8 cellular contexts compared by ENCODE assay signal in the genomic region with DNA sequence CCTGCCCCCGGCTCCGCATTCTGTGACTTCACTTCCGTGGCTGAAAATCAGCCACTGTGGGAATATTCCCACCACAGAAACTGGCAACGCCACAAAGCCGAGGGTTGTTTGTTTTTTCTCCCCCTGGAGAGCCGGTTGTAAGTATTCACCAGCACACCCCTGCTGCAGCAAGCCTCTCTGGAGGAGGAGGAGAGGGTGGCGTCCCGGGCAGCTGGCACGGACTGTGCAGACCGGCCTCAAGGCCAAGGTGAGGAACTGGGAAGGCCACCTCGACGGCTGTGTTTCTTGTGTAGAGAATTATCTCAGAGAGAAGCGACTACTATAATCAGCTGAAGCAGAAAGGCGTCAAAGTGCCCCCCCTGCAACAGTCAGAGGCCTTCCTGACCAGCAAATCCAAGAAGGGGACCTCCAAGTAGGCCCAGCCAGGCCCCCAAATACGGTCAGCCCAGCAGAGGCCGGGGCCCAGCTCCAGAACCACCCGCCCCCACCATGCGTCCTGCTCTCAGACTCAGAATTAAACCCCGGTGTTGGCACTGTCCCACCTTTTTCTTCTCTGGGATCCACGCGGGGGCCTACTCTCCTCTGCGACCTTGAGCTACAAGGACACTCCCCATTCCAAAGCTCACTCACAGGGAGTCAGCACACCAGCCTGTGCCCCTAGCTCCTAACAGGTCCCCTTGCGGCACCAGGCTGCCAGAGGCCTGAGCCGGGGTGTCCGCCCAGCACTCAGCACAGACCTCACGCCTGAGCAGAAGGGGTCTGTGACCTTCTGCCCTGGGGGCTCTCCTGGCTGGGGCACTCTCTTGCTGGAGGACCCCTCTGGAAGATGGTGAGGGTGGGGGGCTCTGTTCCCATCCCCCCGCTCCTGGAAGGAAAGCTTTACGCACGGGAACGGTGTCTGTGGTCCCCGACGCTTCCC. TPM values are rescaled to one million over a fixed set of nuclear protein-coding genes. Genes with fewer than 3 reads are reported as not detected.
DNase-seq lines count a peak whose midpoint lies in the region; ATAC-seq, FAIRE-seq and TF ChIP-seq lines count a peak whose summit lies in the region.

No MANE protein-coding gene starts in this region.

- H3K9me3 ChIP-seq in A549 (no peaks in the 10 kb centered on the region), HUES64 (ENCODE audit: insufficient read depth, low read depth, low read length) (no peaks in the 10 kb centered on the region)

- H3K4me2 ChIP-seq in A549, result peak overlapping the region; percentile 91

- WGBS in A549 (ENCODE audit: missing lambda C conversion rate), result 85% methylated on average over 22 of the region's 32 CpGs
- 60% methylated on average over 31 of the region's 32 CpGs for WGBS in HUES64

- no peak for ATAC-seq in A549
- ATAC-seq in central memory CD8-positive, alpha-beta T cell (replicated peaks; ENCODE audit: extremely low read depth, poor library complexity, severe bottlenecking), result no peak
- ATAC-seq in HG02970 (IDR thresholded peaks at IDR 0.05; ENCODE audit: low FRiP score, unreplicated experiment), result no peak

- H3K36me3 ChIP-seq in HUES64 (ENCODE audit: insufficient read depth, low read length), result no peaks in the 10 kb centered on the region

- H3K4me3 ChIP-seq in A549 (peak overlapping the region; percentile 77), HUES64 (ENCODE audit: low read length) (peak overlapping the region; percentile 73)

- peak overlapping the region; percentile 69 for H3K4me3 Mint-ChIP-seq in central memory CD8-positive, alpha-beta T cell
- H3K4me3 Mint-ChIP-seq in mesothelial cell of epicardium, result peak overlapping the region; percentile 61

- H3K9ac ChIP-seq in HUES64 (ENCODE audit: low read depth, low read length), result peak overlapping the region; percentile 60

- TF ChIP-seq RAD21 in A549 (conservative IDR thresholded peaks at IDR 0.05 in 1 of 2, IDR thresholded peaks at IDR 0.05 in 1 of 2), result no peak

- no peaks in the 10 kb centered on the region for H3K9me3 Mint-ChIP-seq in central memory CD8-positive, alpha-beta T cell
- H3K9me3 Mint-ChIP-seq in mesothelial cell of epicardium, result peaks cover under 1% of the 10 kb centered on the region

- TF ChIP-seq POLR2A in A549 (IDR thresholded peaks at IDR 0.05; ENCODE audit: low read length), result no peak

- peaks cover 8% of the 10 kb centered on the region; the same call in 1 of the 2 replicates for H3K27me3 ChIP-seq in HUES64 (ENCODE audit: insufficient read depth, low read length)

- H3K4me1 ChIP-seq in A549 (peaks cover 17% of the 10 kb centered on the region), HUES64 (ENCODE audit: insufficient read depth, low read length) (peaks cover 3% of the 10 kb centered on the region)

- peaks cover 6% of the 10 kb centered on the region for H3K36me3 Mint-ChIP-seq in central memory CD8-positive, alpha-beta T cell (ENCODE audit: insufficient read depth)
- no peaks in the 10 kb centered on the region for H3K36me3 Mint-ChIP-seq in mesothelial cell of epicardium

- no peak for TF ChIP-seq EP300 in A549 (IDR thresholded peaks at IDR 0.05)

- no peak for DNase-seq in A549 (ENCODE audit: low read depth in 1 of 2, low spot score in 1 of 2)
- no peak for DNase-seq in central memory CD8-positive, alpha-beta T cell (ENCODE audit: low spot score in 2 of 2)
- no peak for DNase-seq in mesothelial cell of epicardium (ENCODE audit: low spot score in 2 of 2, unreplicated experiment in 2 of 2)
- DNase-seq in activated effector memory CD4-positive, alpha-beta T cell treated with Interleukin-2 at 50 U/mL for 16 hours, result no peak
- no peak for DNase-seq in CD1c-positive myeloid dendritic cell (ENCODE audit: extremely low spot score)
- no peak for DNase-seq in NCI-H1092 treated with DMSO at 0.1 percent for 48 hours (lab: John Stamatoyannopoulos, UW)

- peaks cover 8% of the 10 kb centered on the region for H3K4me1 Mint-ChIP-seq in central memory CD8-positive, alpha-beta T cell
- peaks cover 22% of the 10 kb centered on the region for H3K4me1 Mint-ChIP-seq in mesothelial cell of epicardium

- peak overlapping the region; percentile 77 to 96; a peak in 5 of 6 replicates for H3K27ac ChIP-seq in A549
- H3K27ac ChIP-seq in HUES64 (ENCODE audit: low read depth, low read length), result no peak overlapping the region

- peaks cover 15% of the 10 kb centered on the region for H3K27me3 Mint-ChIP-seq in central memory CD8-positive, alpha-beta T cell
- peaks cover 4% of the 10 kb centered on the region for H3K27me3 Mint-ChIP-seq in mesothelial cell of epicardium (ENCODE audit: low read depth)

- TF ChIP-seq CTCF in A549 (IDR thresholded peaks at IDR 0.05) (no peak), mesothelial cell of epicardium (IDR thresholded peaks at IDR 0.05; ENCODE audit: unreplicated experiment) (no peak)

- no peak for FAIRE-seq in A549 (lab: Jason Lieb, UNC)

- CTCF ChIA-PET in A549 (lab: Yijun Ruan, JAX), result no interaction called here

- H3K27ac Mint-ChIP-seq in central memory CD8-positive, alpha-beta T cell (ENCODE audit: low read depth), result peak overlapping the region; percentile 35
- no peak overlapping the region for H3K27ac Mint-ChIP-seq in mesothelial cell of epicardium

- POLR2A ChIA-PET in A549 (lab: Yijun Ruan, JAX), result interaction anchor here (0.5 kb wide), 1 partner anchor 242 kb away, joined by 8 read pairs; no protein-coding TSS in a partner anchor

TF ChIP-seq in A549, 52 proteins besides CTCF, POLR2A, EP300 and RAD21:
- TF ChIP-seq SMC3 (IDR thresholded peaks at IDR 0.05), result no peak
- no peak for TF ChIP-seq CEBPB (IDR thresholded peaks at IDR 0.05)
- no peak for TF ChIP-seq MYC (IDR thresholded peaks at IDR 0.05; ENCODE audit: borderline replicate concordance, low read length)
- TF ChIP-seq JUN (IDR thresholded peaks at IDR 0.05), result no peak
- TF ChIP-seq, protein P1, sequence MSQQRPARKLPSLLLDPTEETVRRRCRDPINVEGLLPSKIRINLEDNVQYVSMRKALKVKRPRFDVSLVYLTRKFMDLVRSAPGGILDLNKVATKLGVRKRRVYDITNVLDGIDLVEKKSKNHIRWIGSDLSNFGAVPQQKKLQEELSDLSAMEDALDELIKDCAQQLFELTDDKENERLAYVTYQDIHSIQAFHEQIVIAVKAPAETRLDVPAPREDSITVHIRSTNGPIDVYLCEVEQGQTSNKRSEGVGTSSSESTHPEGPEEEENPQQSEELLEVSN (IDR thresholded peaks at IDR 0.05; ENCODE audit: borderline replicate concordance, low read depth), result no peak
- TF ChIP-seq NR3C1 (IDR thresholded peaks at IDR 0.05), result no peak
- TF ChIP-seq, protein P2, sequence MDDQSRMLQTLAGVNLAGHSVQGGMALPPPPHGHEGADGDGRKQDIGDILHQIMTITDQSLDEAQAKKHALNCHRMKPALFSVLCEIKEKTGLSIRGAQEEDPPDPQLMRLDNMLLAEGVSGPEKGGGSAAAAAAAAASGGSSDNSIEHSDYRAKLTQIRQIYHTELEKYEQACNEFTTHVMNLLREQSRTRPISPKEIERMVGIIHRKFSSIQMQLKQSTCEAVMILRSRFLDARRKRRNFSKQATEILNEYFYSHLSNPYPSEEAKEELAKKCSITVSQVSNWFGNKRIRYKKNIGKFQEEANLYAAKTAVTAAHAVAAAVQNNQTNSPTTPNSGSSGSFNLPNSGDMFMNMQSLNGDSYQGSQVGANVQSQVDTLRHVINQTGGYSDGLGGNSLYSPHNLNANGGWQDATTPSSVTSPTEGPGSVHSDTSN (IDR thresholded peaks at IDR 0.05), result no peak
- no peak for TF ChIP-seq SREBF2 (IDR thresholded peaks at IDR 0.05)
- TF ChIP-seq HEYL (CRISPR knock-in tag; IDR thresholded peaks at IDR 0.05), result no peak
- no peak for TF ChIP-seq TP53 (CRISPR knock-in tag; IDR thresholded peaks at IDR 0.05)
- TF ChIP-seq NPAS2 (CRISPR knock-in tag; IDR thresholded peaks at IDR 0.05; ENCODE audit: borderline replicate concordance), result no peak
- TF ChIP-seq CHD2 (IDR thresholded peaks at IDR 0.05; ENCODE audit: low read length, partially characterized antibody), result no peak
- TF ChIP-seq HOXA7 (CRISPR knock-in tag; IDR thresholded peaks at IDR 0.05), result no peak
TF ChIP-seq in A549: peak in this region for 0.

RNA-seq across cellular contexts. Expression of gene SMIM1, which starts 1.2 kb away (rescaled TPM):
- polyA plus RNA-seq in A549 (2011; rRNA removed) (0.67 and 0.74 TPM in 2 replicates), A549 (2017; fragmentation: RNase III; extraction: RNeasy Plus Mini Kit Qiagen cat#74134 plus additional on column Dnase treatment) (0.80 to 1.3 TPM (median 1.1 TPM) in 3 replicates)
- polyA plus RNA-seq in A549 (2012; cell fraction: cytosol; rRNA removed), result 0.86 and 1.8 TPM in 2 replicates
- 1.4 TPM in 1 of 2 replicates, not detected in the other for polyA plus RNA-seq in A549 (2012; cell fraction: nucleus; rRNA removed)
- 0.74 and 1.2 TPM in 2 replicates for polyA minus RNA-seq in A549 (2011; rRNA and poly(A)+ RNA removed)
- polyA plus RNA-seq in HUES64 (2013, experiment 1 of 2), result 4.8 TPM
- polyA plus RNA-seq in HUES64 (2013, experiment 2 of 2), result 3.6 TPM
- 10.1 to 12.1 TPM (median 11.6 TPM) in 3 replicates for total RNA-seq in mesothelial cell of epicardium

RNA-seq across cellular contexts. Expression of gene CCDC27, which starts 19.1 kb away (rescaled TPM):
- polyA plus RNA-seq in A549 (2011; rRNA removed), result not detected in 2 replicates
- not detected in 2 replicates for polyA plus RNA-seq in A549 (2012; cell fraction: cytosol; rRNA removed)
- 0.02 TPM in 1 of 2 replicates, not detected in the other for polyA plus RNA-seq in A549 (2012; cell fraction: nucleus; rRNA removed)
- polyA plus RNA-seq in A549 (2017; fragmentation: RNase III; extraction: RNeasy Plus Mini Kit Qiagen cat#74134 plus additional on column Dnase treatment), result not detected in 3 replicates
- not detected in 2 replicates for polyA minus RNA-seq in A549 (2011; rRNA and poly(A)+ RNA removed)
- 0.05 TPM for polyA plus RNA-seq in HUES64 (2013, experiment 1 of 2)
- not detected for polyA plus RNA-seq in HUES64 (2013, experiment 2 of 2)
- total RNA-seq in mesothelial cell of epicardium, result not detected in 3 replicates

RNA-seq across cellular contexts. Expression of gene LRRC47, which starts 24.9 kb away (rescaled TPM):
- polyA plus RNA-seq in A549 (2011; rRNA removed) (37.3 and 41.6 TPM in 2 replicates), A549 (2017; fragmentation: RNase III; extraction: RNeasy Plus Mini Kit Qiagen cat#74134 plus additional on column Dnase treatment) (26.0 to 28.5 TPM (median 26.3 TPM) in 3 replicates)
- 22.0 and 22.2 TPM in 2 replicates for polyA plus RNA-seq in A549 (2012; cell fraction: cytosol; rRNA removed)
- 24.9 and 29.3 TPM in 2 replicates for polyA plus RNA-seq in A549 (2012; cell fraction: nucleus; rRNA removed)
- 11.1 and 12.9 TPM in 2 replicates for polyA minus RNA-seq in A549 (2011; rRNA and poly(A)+ RNA removed)
- 43.8 TPM for polyA plus RNA-seq in HUES64 (2013, experiment 1 of 2)
- 39.4 TPM for polyA plus RNA-seq in HUES64 (2013, experiment 2 of 2)
- 55.4 to 61.9 TPM (median 55.9 TPM) in 3 replicates for total RNA-seq in mesothelial cell of epicardium
